Comparison of ENCODE assay signal across 8 cellular contexts in genomic region chr2:176270100-176270750, GRCh38. TPM values are rescaled to one million over a fixed set of nuclear protein-coding genes. Genes with fewer than 3 reads are reported as not detected.
DNase-seq lines count a peak whose midpoint lies in the region; ATAC-seq, FAIRE-seq and TF ChIP-seq lines count a peak whose summit lies in the region.

No MANE protein-coding gene starts in this region.

- TF ChIP-seq POLR2A in breast epithelium (IDR thresholded peaks at IDR 0.05) (no peak), H54 (IDR thresholded peaks at IDR 0.05; ENCODE audit: low read depth, low read length) (no peak)

- ATAC-seq in HG03575 (IDR thresholded peaks at IDR 0.05; ENCODE audit: extremely low read depth, insufficient number of reproducible peaks, low FRiP score, unreplicated experiment) (peak; percentile 5), GM19328 (IDR thresholded peaks at IDR 0.05; ENCODE audit: unreplicated experiment) (no peak)

- H3K4me3 ChIP-seq in AG04450 (ENCODE audit: low read depth, low read length) (peak overlapping the region; percentile 95), breast epithelium (peak overlapping the region; percentile 84 to 92 (median 85)), mononuclear cell (ENCODE audit: low read length) (peak overlapping the region; percentile 67)

- no peaks in the 10 kb centered on the region for H3K36me3 ChIP-seq in breast epithelium

- TF ChIP-seq CTCF in AG04450 (IDR thresholded peaks at IDR 0.05; ENCODE audit: low read depth, low read length) = no peak
- no peak for TF ChIP-seq CTCF in breast epithelium (IDR thresholded peaks at IDR 0.05)

- H3K27me3 ChIP-seq in AG04450 (ENCODE audit: control insufficient read depth, insufficient read depth, low read length) = peaks cover 2% of the 10 kb centered on the region
- H3K27me3 ChIP-seq in breast epithelium = no peaks in the 10 kb centered on the region
- no peaks in the 10 kb centered on the region for H3K27me3 ChIP-seq in mononuclear cell (ENCODE audit: insufficient read depth, low read length)

- H3K27ac ChIP-seq in AG04450 (ENCODE audit: low read depth, low read length) (no peak overlapping the region), breast epithelium (peak overlapping the region; percentile 89 to 91)

- H3K4me1 ChIP-seq in breast epithelium (peaks cover 0 to 9% of the 10 kb centered on the region in 2 donors), mononuclear cell (ENCODE audit: insufficient read depth, low read length) (peaks cover 4% of the 10 kb centered on the region)

- intact Hi-C loops in breast epithelium (cut with DNase I; ENCODE audit: low total_unique reads) = no loop called here

- CTCF ChIA-PET in AG04450 (lab: Charles Lee) = interaction anchor here (0.6 to 1.0 kb wide), 2 partner anchors 129 to 184 kb away, joined by 3 read pairs; no protein-coding TSS in a partner anchor

- H3K9me3 ChIP-seq in AG04450 (ENCODE audit: control insufficient read depth, insufficient read depth, low read length) (no peaks in the 10 kb centered on the region), breast epithelium (no peaks in the 10 kb centered on the region), mononuclear cell (ENCODE audit: low read depth, low read length) (no peaks in the 10 kb centered on the region)

- DNase-seq in AG04450 (ENCODE audit: low read depth, low spot score) (no peak), breast epithelium (ENCODE audit: low spot score in 2 of 2) (no peak), NCI-H510A (lab: John Stamatoyannopoulos, UW) (no peak), activated gamma-delta T cell treated with Interleukin-2 at 50 U/mL for 16 hours (no peak), H54 (ENCODE audit: insufficient read length, low spot score) (no peak)

- FAIRE-seq in H54 (lab: Jason Lieb, UNC) = no peak

- POLR2A ChIA-PET in AG04450 (lab: Yijun Ruan, JAX) = no interaction called here

RNA-seq across cellular contexts. Expression of gene MTX2, which starts 1.0 kb away (rescaled TPM):
- polyA plus RNA-seq in AG04450 (2011; rRNA removed) = 35.2 and 47.4 TPM in 2 replicates
- 4.7 and 8.8 TPM in 2 replicates for polyA minus RNA-seq in AG04450 (2011; rRNA and poly(A)+ RNA removed)
- 10 to 100 TPM; 19.7 to 27.2 (median 23.6) TPM for total RNA-seq in breast epithelium
- total RNA-seq in mononuclear cell = 5.0 TPM
